13 cellular contexts compared by ENCODE assay signal in genomic region chr11:47640506-47640905, GRCh38. TPM values are rescaled to one million over a fixed set of nuclear protein-coding genes. Genes with fewer than 3 reads are reported as not detected.
DNase-seq lines count a peak whose midpoint lies in the region; ATAC-seq, FAIRE-seq and TF ChIP-seq lines count a peak whose summit lies in the region.
"Not testable (repeated sequence)": the region's sequence is repeated elsewhere in the genome, so short reads cannot be mapped to it uniquely, and the experiment has no call there.
"Had no signal": no experiment of that assay in that cellular context is flagged by ENCODE, and none has a peak within 500 bp of the region (broad histone marks: within the 10 kb centered on the region; RNA-seq: fewer than 3 reads in every experiment).

No MANE protein-coding gene starts in this region.

- not testable (repeated sequence) for H3K27ac ChIP-seq in GM23248; PC-9; GM12878 (ENCODE audit: control insufficient read depth, insufficient read depth)

- ATAC-seq in activated T-cell treated with anti-CD3 and anti-CD28 coated beads, Interleukin-2, amount 50 U/mL, for 4 hours; GM12878; natural killer cell; stimulated activated effector memory CD8-positive, alpha-beta T cell treated with anti-CD3 and anti-CD28 coated beads, Interleukin-12 subunit alpha, Interleukin-12 subunit beta, amount 100 ng/mL, for 72 hours: not testable (repeated sequence)

- RAD21 ChIA-PET in GM12878 (lab: Charles Lee; ENCODE audit: unreplicated experiment): interaction anchor here (1.7 kb wide), 1 partner anchor 74 kb away, joined by 3 read pairs; no protein-coding TSS in a partner anchor

- TF ChIP-seq POLR2A in GM12878 (IDR thresholded peaks at IDR 0.05; ENCODE audit: low read depth, low read length): not testable (repeated sequence)

- H4K20me1 ChIP-seq in GM23248 (ENCODE audit: insufficient read depth); PC-9 (ENCODE audit: insufficient read depth); GM12878 (ENCODE audit: control insufficient read depth, insufficient read depth): not testable (repeated sequence)

- H3K9me2 ChIP-seq in GM23248 (ENCODE audit: insufficient read depth); PC-9 (ENCODE audit: insufficient read depth): not testable (repeated sequence)

- H2AFZ ChIP-seq in GM23248; PC-9; GM12878 (ENCODE audit: control insufficient read depth, low read depth, low read length): not testable (repeated sequence)

- peaks cover 13% of the 10 kb centered on the region for H3K36me3 ChIP-seq in GM23248 (ENCODE audit: low read depth)
- H3K36me3 ChIP-seq in PC-9 (ENCODE audit: low read depth); GM12878 (ENCODE audit: control insufficient read depth in 2 of 2, insufficient read depth in 2 of 2, low read length in 1 of 2): not testable (repeated sequence)

- not testable (repeated sequence) for H3K9me3 ChIP-seq in GM23248 (ENCODE audit: low read depth); PC-9 (ENCODE audit: insufficient read depth, low read depth); GM12878 (replicated peaks; ENCODE audit: control insufficient read depth, insufficient read depth, low read length)

- not testable (repeated sequence) for TF ChIP-seq EP300 in GM12878 (IDR thresholded peaks at IDR 0.05; ENCODE audit: borderline replicate concordance in 1 of 2, control insufficient read depth in 1 of 2, low read depth in 2 of 2, low read length in 2 of 2)

- POLR2A ChIA-PET in PC-9 (lab: Charles Lee; ENCODE audit: unreplicated experiment); GM12878 (lab: Charles Lee): not testable (repeated sequence)

- not testable (repeated sequence) for FAIRE-seq in GM12878 (lab: Jason Lieb, UNC)

- H3K36me3 Mint-ChIP-seq in activated T-cell treated with anti-CD3 and anti-CD28 coated beads, Interleukin-2, amount 50 U/mL, for 4 hours (ENCODE audit: insufficient read depth): peaks cover 11% of the 10 kb centered on the region
- H3K36me3 Mint-ChIP-seq in natural killer cell: not testable (repeated sequence)
- peaks cover 61% of the 10 kb centered on the region for H3K36me3 Mint-ChIP-seq in stimulated activated effector memory CD8-positive, alpha-beta T cell treated with anti-CD3 and anti-CD28 coated beads, Interleukin-12 subunit alpha, Interleukin-12 subunit beta, amount 100 ng/mL, for 72 hours

- H3K4me2 ChIP-seq in GM23248 (ENCODE audit: unreplicated experiment): peak overlapping the region; percentile 99
- peak overlapping the region; percentile 89 for H3K4me2 ChIP-seq in PC-9
- H3K4me2 ChIP-seq in GM12878 (ENCODE audit: control insufficient read depth, insufficient read depth): peak overlapping the region; percentile 11; the same call in 1 of the 2 replicates

- intact Hi-C loops in PC-9 (cut with micrococcal nuclease; ENCODE audit: unreplicated experiment): not testable (repeated sequence)
- intact Hi-C loops in GM12878 (cut with micrococcal nuclease; ENCODE audit: unreplicated experiment) (loop anchor here (5.0 kb wide), 1 partner anchor 212 kb away; no protein-coding TSS in a partner anchor), natural killer cell (cut with micrococcal nuclease) (loop anchor here (5.0 kb wide), 2 partner anchors 77 to 207 kb away; partner anchors contain the start of genes AGBL2 and NUP160)

- H3K9ac ChIP-seq in GM23248: peak overlapping the region; percentile 93; the same call in 1 of the 2 replicates
- not testable (repeated sequence) for H3K9ac ChIP-seq in GM12878 (ENCODE audit: control insufficient read depth, insufficient read depth, low read length)

- in situ Hi-C loops in GM23248 (cut with MboI); GM12878 (cut with MboI): not testable (repeated sequence)

- SMC1A ChIA-PET in GM12878 (lab: Charles Lee; ENCODE audit: uncharacterized antibody, unreplicated experiment): not testable (repeated sequence)

- H3K79me2 ChIP-seq in GM23248 (ENCODE audit: insufficient read depth) (peaks cover 48% of the 10 kb centered on the region), PC-9 (ENCODE audit: low read depth) (peaks cover 32% of the 10 kb centered on the region), GM12878 (ENCODE audit: control insufficient read depth, insufficient read depth, low read length) (peaks cover 27% of the 10 kb centered on the region)

- WGBS in GM23248 (ENCODE audit: low coverage in 1 of 2, low lambda C conversion rate in 2 of 2, missing lambda C conversion rate in 2 of 2), 2 experiments: 37 to 40% methylated on average over 6 of the region's 6 CpGs
- over 99% methylated on average over 6 of the region's 6 CpGs for WGBS in GM12878 (ENCODE audit: insufficient coverage, insufficient replicate concordance, low lambda C conversion rate, missing lambda C conversion rate)

- H3K27ac Mint-ChIP-seq in natural killer cell: peak overlapping the region in 1 of 2 donors; percentile 95
- peak overlapping the region; percentile 48 for H3K27ac Mint-ChIP-seq in stimulated activated effector memory CD8-positive, alpha-beta T cell treated with anti-CD3 and anti-CD28 coated beads, Interleukin-12 subunit alpha, Interleukin-12 subunit beta, amount 100 ng/mL, for 72 hours

- peak overlapping the region; percentile 99 for H3K4me3 Mint-ChIP-seq in activated T-cell treated with anti-CD3 and anti-CD28 coated beads, Interleukin-2, amount 50 U/mL, for 4 hours
- H3K4me3 Mint-ChIP-seq in natural killer cell: peak overlapping the region; percentile 53
- peak overlapping the region; percentile 97 for H3K4me3 Mint-ChIP-seq in stimulated activated effector memory CD8-positive, alpha-beta T cell treated with anti-CD3 and anti-CD28 coated beads, Interleukin-12 subunit alpha, Interleukin-12 subunit beta, amount 100 ng/mL, for 72 hours

- H3K4me1 ChIP-seq in GM23248 (ENCODE audit: insufficient read depth): peaks cover 13% of the 10 kb centered on the region
- H3K4me1 ChIP-seq in PC-9 (replicated peaks; ENCODE audit: insufficient read depth); GM12878 (ENCODE audit: control insufficient read depth, insufficient read depth, low read length): not testable (repeated sequence)

- not testable (repeated sequence) for H3K27me3 ChIP-seq in GM23248 (replicated peaks; ENCODE audit: insufficient read depth); PC-9 (ENCODE audit: insufficient read depth, low read depth); GM12878 (replicated peaks in 1 of 2; ENCODE audit: control insufficient read depth in 2 of 2, insufficient read depth in 2 of 2, low read length in 1 of 2)

- not testable (repeated sequence) for BruUV-seq in PC-9 (replicated peaks; lab: Mats Ljungman, UMichigan); GM12878 (replicated peaks; lab: Mats Ljungman, UMichigan)

- DNase-seq in AG20443 (ENCODE audit: low spot score): peak; percentile 27
- DNase-seq in GM23248: peak; percentile 52
- not testable (repeated sequence) for DNase-seq in PC-9; activated T-cell treated with anti-CD3 and anti-CD28 coated beads, Interleukin-2, amount 50 U/mL, for 4 hours; GM12878 (ENCODE audit: low read depth, low spot score); natural killer cell; stimulated activated effector memory CD8-positive, alpha-beta T cell treated with anti-CD3 and anti-CD28 coated beads, Interleukin-12 subunit alpha, Interleukin-12 subunit beta, amount 100 ng/mL, for 72 hours (ENCODE audit: low spot score in 2 of 2)
- peak; percentile 21 for DNase-seq in globus pallidus (ENCODE audit: low spot score)

- TF ChIP-seq CTCF in PC-9 (conservative IDR thresholded peaks at IDR 0.05); GM12878 (IDR thresholded peaks at IDR 0.05 in 2 of 3, conservative IDR thresholded peaks at IDR 0.05 in 1 of 3; ENCODE audit: control insufficient read depth in 2 of 3, extremely low read depth in 1 of 3, insufficient read depth in 1 of 3, low read depth in 3 of 3, low read length in 3 of 3); natural killer cell (IDR thresholded peaks at IDR 0.05): not testable (repeated sequence)

- peaks cover 22% of the 10 kb centered on the region for H3K4me1 Mint-ChIP-seq in activated T-cell treated with anti-CD3 and anti-CD28 coated beads, Interleukin-2, amount 50 U/mL, for 4 hours (ENCODE audit: low read depth)
- peaks cover 12 to 19% of the 10 kb centered on the region in 2 donors for H3K4me1 Mint-ChIP-seq in natural killer cell
- peaks cover 26% of the 10 kb centered on the region for H3K4me1 Mint-ChIP-seq in stimulated activated effector memory CD8-positive, alpha-beta T cell treated with anti-CD3 and anti-CD28 coated beads, Interleukin-12 subunit alpha, Interleukin-12 subunit beta, amount 100 ng/mL, for 72 hours

- H3K4me3 ChIP-seq in GM23248 (peak overlapping the region; percentile 95), GM12878 (peak overlapping the region; percentile 81; the same call in 1 of the 2 replicates)
- H3K4me3 ChIP-seq in PC-9: not testable (repeated sequence)

- CTCF ChIA-PET in PC-9 (lab: Charles Lee): not testable (repeated sequence)
- CTCF ChIA-PET in GM12878 (lab: Yijun Ruan, JAX): interaction anchor here (1.3 kb wide), 1 partner anchor 11 kb away, joined by 3 read pairs; no protein-coding TSS in a partner anchor

- TF ChIP-seq RAD21 in GM12878 (IDR thresholded peaks at IDR 0.05; ENCODE audit: insufficient read depth, low read depth, low read length): not testable (repeated sequence)

- H3F3A ChIP-seq in GM23248 (ENCODE audit: insufficient read depth); PC-9 (ENCODE audit: insufficient read depth, low read depth): not testable (repeated sequence)

- not testable (repeated sequence) for H3K27me3 Mint-ChIP-seq in activated T-cell treated with anti-CD3 and anti-CD28 coated beads, Interleukin-2, amount 50 U/mL, for 4 hours (ENCODE audit: low read depth); natural killer cell (ENCODE audit: low read depth in 2 of 2)

- not testable (repeated sequence) for H3K9me3 Mint-ChIP-seq in activated T-cell treated with anti-CD3 and anti-CD28 coated beads, Interleukin-2, amount 50 U/mL, for 4 hours; natural killer cell; stimulated activated effector memory CD8-positive, alpha-beta T cell treated with anti-CD3 and anti-CD28 coated beads, Interleukin-12 subunit alpha, Interleukin-12 subunit beta, amount 100 ng/mL, for 72 hours

RNA-seq across cellular contexts. Expression of gene MTCH2, which starts 1.9 kb away (rescaled TPM):
- 58.7 and 84.2 TPM in 2 replicates for total RNA-seq in GM23248 (2014; rRNA removed; shearing (Covaris generic))
- 158 and 169 TPM in 2 replicates for polyA plus RNA-seq in GM23248 (2016; fragmentation: Nextera tagmentation; extraction: Ambion mirVana)
- 147 and 167 TPM in 2 replicates for total RNA-seq in PC-9 (2021)
- total RNA-seq in activated T-cell treated with anti-CD3 and anti-CD28 coated beads, Interleukin-2, amount 50 U/mL, for 4 hours: 100 to 1,000 TPM; 122 to 147 (median 128) TPM
- total RNA-seq in GM12878 (2013; cell fraction: nucleolus; rRNA removed): 38.2 and 49.3 TPM in 2 replicates
- 82.9 and 107 TPM in 2 replicates for total RNA-seq in GM12878 (2014; rRNA removed)
- 72.5 and 75.0 TPM in 2 replicates for total RNA-seq in GM12878 (2014; rRNA removed; fragmentation: Illumina TruSeq; extraction: Trizol)
- total RNA-seq in GM12878 (2021): 135 and 147 TPM in 2 replicates
- polyA plus RNA-seq in GM12878 (2011; ENCODE audit: low read depth): 41.7 TPM
- polyA plus RNA-seq in GM12878 (2011; rRNA removed): 89.0 and 152 TPM in 2 replicates
- 120 and 141 TPM in 2 replicates for polyA plus RNA-seq in GM12878 (2011; cell fraction: cytosol; rRNA removed)
- 94.7 and 112 TPM in 2 replicates for polyA plus RNA-seq in GM12878 (2011; cell fraction: nucleus; rRNA removed)
- 77.8 and 83.7 TPM in 2 replicates for polyA plus RNA-seq in GM12878 (2012)
- 80.7 and 98.3 TPM in 2 replicates for polyA plus RNA-seq in GM12878 (2014; fragmentation: Illumina TruSeq; extraction: Trizol)
- 100 to 1,000 TPM; 338 to 341 TPM for polyA plus RNA-seq in GM12878 (2014; fragmentation: Nextera tagmentation; extraction: Ambion mirVana)
- 71.7 and 72.4 TPM in 2 replicates for polyA plus RNA-seq in GM12878 (2014; rRNA removed)
- 100 to 1,000 TPM; 310 to 319 TPM for polyA plus RNA-seq in GM12878 (2016; fragmentation: Nextera tagmentation; extraction: Ambion mirVana)
- polyA minus RNA-seq in GM12878 (2011; rRNA and poly(A)+ RNA removed): 80.3 and 102 TPM in 2 replicates
- 28.2 and 33.3 TPM in 2 replicates for polyA minus RNA-seq in GM12878 (2011; cell fraction: cytosol; rRNA and poly(A)+ RNA removed)
- 18.7 and 25.0 TPM in 2 replicates for polyA minus RNA-seq in GM12878 (2011; cell fraction: nucleus; rRNA and poly(A)+ RNA removed)
- 10 to 100 TPM; 25.0 to 32.4 (median 31.4) TPM for total RNA-seq in natural killer cell

RNA-seq across cellular contexts. Expression of gene C1QTNF4, which starts 46.3 kb away (rescaled TPM):
- total RNA-seq in GM23248 (2014; rRNA removed; shearing (Covaris generic)): 0.11 TPM in 1 of 2 replicates, not detected in the other
- polyA plus RNA-seq in GM23248 (2016; fragmentation: Nextera tagmentation; extraction: Ambion mirVana) (not detected in 2 replicates), GM12878 (2011; rRNA removed) (not detected in 2 replicates), GM12878 (2014; fragmentation: Illumina TruSeq; extraction: Trizol) (not detected in 2 replicates), GM12878 (2014; fragmentation: Nextera tagmentation; extraction: Ambion mirVana) (not detected), GM12878 (2014; rRNA removed) (not detected in 2 replicates), GM12878 (2016; fragmentation: Nextera tagmentation; extraction: Ambion mirVana) (not detected)
- total RNA-seq in PC-9 (2021) (0.22 and 0.63 TPM in 2 replicates), GM12878 (2014; rRNA removed) (0.05 and 0.06 TPM in 2 replicates), GM12878 (2014; rRNA removed; fragmentation: Illumina TruSeq; extraction: Trizol) (not detected in 2 replicates), GM12878 (2021) (not detected in 2 replicates), natural killer cell (1 to 10 TPM in 2 of 3 donors, under 1 TPM in 1; 0.78 to 2.0 (median 1.3) TPM)
- under 1 TPM in 1 of 3 donors, not detected in 2; 0.18 TPM for total RNA-seq in activated T-cell treated with anti-CD3 and anti-CD28 coated beads, Interleukin-2, amount 50 U/mL, for 4 hours
- 0.98 TPM in 1 of 2 replicates, not detected in the other for total RNA-seq in GM12878 (2013; cell fraction: nucleolus; rRNA removed)
- not detected for polyA plus RNA-seq in GM12878 (2011; ENCODE audit: low read depth)
- polyA plus RNA-seq in GM12878 (2011; cell fraction: cytosol; rRNA removed): not detected in 2 replicates
- 0.07 and 0.10 TPM in 2 replicates for polyA plus RNA-seq in GM12878 (2011; cell fraction: nucleus; rRNA removed)
- polyA plus RNA-seq in GM12878 (2012): not detected in 2 replicates
- polyA minus RNA-seq in GM12878 (2011; rRNA and poly(A)+ RNA removed): not detected in 2 replicates
- polyA minus RNA-seq in GM12878 (2011; cell fraction: cytosol; rRNA and poly(A)+ RNA removed): not detected in 2 replicates
- not detected in 2 replicates for polyA minus RNA-seq in GM12878 (2011; cell fraction: nucleus; rRNA and poly(A)+ RNA removed)
- total RNA-seq: activated CD8-positive, alpha-beta memory T cell treated with anti-CD3 and anti-CD28 coated beads for 36 hours; ascending aorta had no signal

RNA-seq across cellular contexts. Expression of gene FAM180B, which starts 54.0 kb away (rescaled TPM):
- total RNA-seq in GM23248 (2014; rRNA removed; shearing (Covaris generic)): not detected in 2 replicates
- polyA plus RNA-seq in GM23248 (2016; fragmentation: Nextera tagmentation; extraction: Ambion mirVana) (not detected in 2 replicates), GM12878 (2011; rRNA removed) (not detected in 2 replicates), GM12878 (2014; fragmentation: Illumina TruSeq; extraction: Trizol) (0.04 TPM in 1 of 2 replicates, not detected in the other), GM12878 (2014; fragmentation: Nextera tagmentation; extraction: Ambion mirVana) (not detected), GM12878 (2014; rRNA removed) (0.14 TPM in 1 of 2 replicates, not detected in the other), GM12878 (2016; fragmentation: Nextera tagmentation; extraction: Ambion mirVana) (not detected)
- total RNA-seq in PC-9 (2021) (not detected in 2 replicates), GM12878 (2014; rRNA removed) (0.22 and 0.34 TPM in 2 replicates), GM12878 (2014; rRNA removed; fragmentation: Illumina TruSeq; extraction: Trizol) (not detected in 2 replicates), GM12878 (2021) (not detected in 2 replicates), natural killer cell (under 1 TPM in 1 of 3 donors, not detected in 2; 0.25 TPM)
- total RNA-seq in activated T-cell treated with anti-CD3 and anti-CD28 coated beads, Interleukin-2, amount 50 U/mL, for 4 hours: under 1 TPM in 1 of 3 donors, not detected in 2; 0.13 TPM
- total RNA-seq in GM12878 (2013; cell fraction: nucleolus; rRNA removed): not detected in 2 replicates
- polyA plus RNA-seq in GM12878 (2011; ENCODE audit: low read depth): not detected
- not detected in 2 replicates for polyA plus RNA-seq in GM12878 (2011; cell fraction: cytosol; rRNA removed)
- polyA plus RNA-seq in GM12878 (2011; cell fraction: nucleus; rRNA removed): 0.07 and 0.15 TPM in 2 replicates
- not detected in 2 replicates for polyA plus RNA-seq in GM12878 (2012)
- polyA minus RNA-seq in GM12878 (2011; rRNA and poly(A)+ RNA removed): not detected in 2 replicates
- polyA minus RNA-seq in GM12878 (2011; cell fraction: cytosol; rRNA and poly(A)+ RNA removed): not detected in 2 replicates
- 0.36 and 0.96 TPM in 2 replicates for polyA minus RNA-seq in GM12878 (2011; cell fraction: nucleus; rRNA and poly(A)+ RNA removed)
- total RNA-seq: ascending aorta, kidney, SJSA1, testis had no signal

Comparison
In these comparisons a context has a peak if more than half of its experiments do, and no peak if none do; other contexts are left out.
1. H3K4me2 ChIP-seq: peak in every context shown above with its lines; median percentile 99 in GM23248; 89 in PC-9; 11 in GM12878.